ENCODE assay signal across 8 cellular contexts in the genomic region with DNA sequence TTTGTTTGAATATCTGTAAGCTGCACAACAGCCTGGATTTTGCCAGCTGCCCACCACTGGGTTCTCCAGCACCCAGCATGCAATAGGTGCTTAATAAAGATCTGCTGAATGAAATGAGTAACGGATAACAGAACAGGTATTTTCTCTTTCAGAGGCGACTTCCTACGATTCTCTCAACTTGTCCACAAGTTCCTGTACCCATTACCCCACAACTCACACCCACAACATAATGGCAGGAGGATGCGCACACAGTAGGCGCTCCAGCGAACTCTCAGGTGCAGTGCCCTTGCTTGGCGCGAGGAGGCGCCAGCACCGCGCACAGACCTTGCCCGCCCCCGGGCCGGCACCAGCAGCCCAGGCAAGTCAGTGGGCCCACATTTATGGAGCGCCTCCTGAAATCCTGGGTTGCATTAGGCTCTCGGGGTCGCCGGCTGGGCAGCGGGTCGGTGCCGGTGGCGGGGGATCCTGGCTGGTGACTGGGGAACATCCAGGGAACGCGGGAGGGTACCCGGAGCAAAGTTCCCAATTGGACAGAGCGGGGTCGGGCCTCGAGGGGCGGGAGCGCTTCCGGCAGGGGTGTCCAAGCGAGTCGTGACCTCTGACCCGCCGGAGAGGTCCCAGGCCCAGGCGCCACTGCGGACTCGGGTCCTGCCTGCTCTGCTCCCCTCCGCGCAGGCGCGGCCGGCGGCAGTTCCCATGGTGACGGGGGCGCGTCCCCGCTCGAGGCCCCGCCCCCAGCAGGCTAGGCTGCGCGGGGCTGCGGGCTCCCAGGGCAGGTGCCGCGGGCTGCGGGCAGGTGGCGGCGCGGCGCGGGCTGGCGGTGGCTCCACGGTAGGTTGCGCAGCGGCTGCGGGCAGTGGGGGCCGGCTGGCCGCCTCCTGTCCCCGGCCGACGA. TPM values are rescaled to one million over a fixed set of nuclear protein-coding genes. Genes with fewer than 3 reads are reported as not detected.
DNase-seq lines count a peak whose midpoint lies in the region; FAIRE-seq and TF ChIP-seq lines count a peak whose summit lies in the region.

A gene (plus strand): TSS at position 775 of the 895 bp plus-strand sequence. CDS start 75,284 bp downstream, outside the sequence.

- H3K9ac ChIP-seq in SK-N-MC (ENCODE audit: insufficient read length) (peak within 1 kb of the TSS; percentile 33), stomach smooth muscle (ENCODE audit: low read length in 2 of 2) (peak within 1 kb of the TSS; percentile 79 to 82)

- DNase-seq in AG04450 (ENCODE audit: low read depth, low spot score) (no peak), GM19238 (ENCODE audit: insufficient read length, low spot score) (peak; percentile 90), Kasumi-1 (lab: John Stamatoyannopoulos, UW) (peak; percentile 2 to 9), SK-N-MC (ENCODE audit: low read depth, low spot score) (no peak), frontal cortex (ENCODE audit: low spot score in 2 of 2) (peak; percentile 94 to 97)
- DNase-seq in activated naive CD4-positive, alpha-beta T cell treated with Interleukin-2 at 50 U/mL for 16 hours, result peak; percentile 86

- peaks cover 16% of the 10 kb centered on the region for H3K27me3 ChIP-seq in AG04450 (ENCODE audit: control insufficient read depth, insufficient read depth, low read length)
- no peaks in the 10 kb centered on the region for H3K27me3 ChIP-seq in neuron (ENCODE audit: insufficient read depth, low read length)
- peaks cover 2 to 11% of the 10 kb centered on the region in 2 donors for H3K27me3 ChIP-seq in stomach smooth muscle (ENCODE audit: control insufficient read depth in 1 of 2, insufficient read depth in 2 of 2, low read length in 2 of 2)

- peak; percentile 72 for TF ChIP-seq CTCF in AG04450 (IDR thresholded peaks at IDR 0.05; ENCODE audit: low read depth, low read length)

- H3K9me3 ChIP-seq in AG04450 (ENCODE audit: control insufficient read depth, insufficient read depth, low read length), result no peaks in the 10 kb centered on the region; the same call in 1 of the 2 replicates
- no peaks in the 10 kb centered on the region for H3K9me3 ChIP-seq in SK-N-MC (ENCODE audit: low read depth, low read length)
- H3K9me3 ChIP-seq in neuron (ENCODE audit: low read length), result no peaks in the 10 kb centered on the region
- H3K9me3 ChIP-seq in stomach smooth muscle (ENCODE audit: control insufficient read depth in 2 of 2, low read length in 2 of 2), result no peaks in the 10 kb centered on the region

- peaks cover 10% of the 10 kb centered on the region for H3K4me1 ChIP-seq in neuron (ENCODE audit: insufficient read depth, low read length)
- peaks cover 16% of the 10 kb centered on the region for H3K4me1 ChIP-seq in stomach smooth muscle (ENCODE audit: control insufficient read depth, insufficient read depth, low read length)

- H2AFZ ChIP-seq in neuron (ENCODE audit: low read depth, low read length), result peak within 1 kb of the TSS; percentile 81

- H3K27ac ChIP-seq in AG04450 (ENCODE audit: low read depth, low read length), result no peak within 1 kb of the TSS
- no peak within 1 kb of the TSS for H3K27ac ChIP-seq in SK-N-MC
- H3K27ac ChIP-seq in stomach smooth muscle (ENCODE audit: low read length), result peak within 1 kb of the TSS; percentile 6

- FAIRE-seq in frontal cortex (lab: Jason Lieb, UNC), result no peak

- H3K4me3 ChIP-seq in AG04450 (ENCODE audit: low read depth, low read length), result peak within 1 kb of the TSS; percentile 61
- peak within 1 kb of the TSS; percentile 79 for H3K4me3 ChIP-seq in SK-N-MC
- peak within 1 kb of the TSS; percentile 98 for H3K4me3 ChIP-seq in neuron (ENCODE audit: low read length)
- H3K4me3 ChIP-seq in stomach smooth muscle (ENCODE audit: low read length in 2 of 2), result peak within 1 kb of the TSS; percentile 86 to 90

- CTCF ChIA-PET in AG04450 (lab: Charles Lee), result interaction anchor here (1.2 kb wide), 1 partner anchor 14 kb away, joined by 4 read pairs; no protein-coding TSS in a partner anchor

- POLR2A ChIA-PET in AG04450 (lab: Yijun Ruan, JAX), result no interaction called here

- no peaks in the 10 kb centered on the region for H3K36me3 ChIP-seq in SK-N-MC (ENCODE audit: insufficient read depth, low read length)
- H3K36me3 ChIP-seq in neuron (ENCODE audit: insufficient read depth, low read length), result no peaks in the 10 kb centered on the region
- no peaks in the 10 kb centered on the region for H3K36me3 ChIP-seq in stomach smooth muscle (ENCODE audit: control insufficient read depth in 2 of 2, insufficient read depth in 2 of 2, low read length in 2 of 2)

RNA-seq across cellular contexts. Expression of the gene that starts here (rescaled TPM):
- 0.01 and 0.02 TPM in 2 replicates for polyA plus RNA-seq in AG04450 (2011; rRNA removed)
- polyA minus RNA-seq in AG04450 (2011; rRNA and poly(A)+ RNA removed), result 0.05 TPM in 1 of 2 replicates, not detected in the other
- total RNA-seq in frontal cortex, result 4.1 TPM

Comparison
In these comparisons a context has a peak if more than half of its experiments do, and no peak if none do; other contexts are left out.
1. DNase-seq: peak in GM19238 (single experiment), Kasumi-1 (2 of 2), activated naive CD4-positive, alpha-beta T cell treated with Interleukin-2 at 50 U/mL for 16 hours (single experiment) and frontal cortex (2 of 2); none in AG04450 (single experiment) and SK-N-MC (single experiment).
2. Peak in every context shown above with its lines, with median percentiles within 50 percentile points of each other: H3K4me3 ChIP-seq.